Comparison of ENCODE assay signal across 8 cellular contexts in the genomic region with DNA sequence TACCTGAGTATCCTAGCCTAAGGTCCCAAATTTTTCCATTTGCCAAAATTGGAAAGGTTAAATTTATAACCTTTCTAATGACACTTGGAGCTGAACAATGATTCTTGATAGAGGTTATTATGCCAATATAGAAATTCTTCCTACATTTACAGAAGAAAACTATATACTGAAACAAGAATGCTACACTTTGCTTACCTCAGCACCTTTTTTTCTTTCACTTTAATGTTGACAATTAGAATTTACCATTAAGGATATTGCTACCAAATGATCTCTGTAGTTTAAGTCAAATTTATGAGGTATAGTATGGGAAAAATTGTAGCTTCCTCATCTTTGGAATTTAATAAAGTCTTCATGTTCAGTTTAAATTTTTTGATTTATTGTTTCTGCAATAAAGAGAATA.
"Had no signal": no experiment of that assay in that cellular context is flagged by ENCODE, and none has a peak within 500 bp of the region (broad histone marks: within the 10 kb centered on the region; RNA-seq: fewer than 3 reads in every experiment).

No MANE protein-coding gene starts in this region.

- FAIRE-seq: H54, HTR-8/SVneo had no signal

- H3K4me3 ChIP-seq: GM23248 had no signal

- H3K4me3 Mint-ChIP-seq: H9 had no signal

- H2AFZ ChIP-seq: GM23248 had no signal

- H3K9ac ChIP-seq: GM23248, KMS-11 had no signal

- H3K27ac Mint-ChIP-seq: H9 had no signal

- H3K4me1 Mint-ChIP-seq: H9 had no signal

- H3K27ac ChIP-seq: GM23248, KMS-11 had no signal

- H3K4me2 ChIP-seq: KMS-11 had no signal

- DNase-seq: GM23248, GOT3, H9, HCEC 1CT, KBM-7 had no signal
